In genomic region chr19:48492925-48493717, GRCh38 we compare ENCODE assay signal across 8 cellular contexts.
DNase-seq lines count a peak whose midpoint lies in the region; ATAC-seq and TF ChIP-seq lines count a peak whose summit lies in the region.

No MANE protein-coding gene starts in this region.

- peak; percentile 45 for ATAC-seq in GM21515 (IDR thresholded peaks at IDR 0.05; ENCODE audit: unreplicated experiment)

- H3K4me1 ChIP-seq in neuron (ENCODE audit: insufficient read depth, low read length) (peaks cover 4% of the 10 kb centered on the region), stomach smooth muscle (ENCODE audit: control insufficient read depth, insufficient read depth, low read length) (peaks cover 24% of the 10 kb centered on the region)

- H3K4me3 ChIP-seq in foreskin fibroblast (ENCODE audit: low read depth in 1 of 2, low read length in 2 of 2) (peak overlapping the region; percentile 54 to 68), neuron (ENCODE audit: low read length) (peak overlapping the region; percentile 29), stomach smooth muscle (ENCODE audit: low read length in 2 of 2) (peak overlapping the region in 1 of 2 donors; percentile 74)

- H3K9ac ChIP-seq in stomach smooth muscle (ENCODE audit: low read length in 2 of 2), result peak overlapping the region; percentile 33 to 68

- TF ChIP-seq CTCF in foreskin fibroblast (IDR thresholded peaks at IDR 0.05; ENCODE audit: low read depth, low read length), result no peak

- H3K27ac ChIP-seq in stomach smooth muscle (ENCODE audit: low read length), result peak overlapping the region; percentile 55

- 0 out of 2 replicates have a peak, but pooled peaks have one; percentile 45 for TF ChIP-seq POLR2A in Raji (IDR thresholded peaks at IDR 0.05; ENCODE audit: insufficient read depth, low read depth, low read length)

- DNase-seq in D341Med (ENCODE audit: low spot score) (peak; percentile 96), HuH-7.5 (ENCODE audit: low spot score) (peak; percentile 98), foreskin fibroblast (peak; percentile 97 to 98)
- peak; percentile 91 for DNase-seq in activated effector memory CD4-positive, alpha-beta T cell treated with anti-CD3 and anti-CD28 coated beads, Interleukin-2, amount 50 U/mL, for 16 hours

- no peaks in the 10 kb centered on the region for H3K36me3 ChIP-seq in neuron (ENCODE audit: insufficient read depth, low read length)
- H3K36me3 ChIP-seq in stomach smooth muscle (ENCODE audit: control insufficient read depth in 2 of 2, insufficient read depth in 2 of 2, low read length in 2 of 2), result no peaks in the 10 kb centered on the region

- H3K9me3 ChIP-seq in neuron (ENCODE audit: low read length), result no peaks in the 10 kb centered on the region
- no peaks in the 10 kb centered on the region for H3K9me3 ChIP-seq in stomach smooth muscle (ENCODE audit: control insufficient read depth in 2 of 2, low read length in 2 of 2)

- H3K27me3 ChIP-seq in neuron (ENCODE audit: insufficient read depth, low read length) (peaks cover 37% of the 10 kb centered on the region), stomach smooth muscle (ENCODE audit: control insufficient read depth in 1 of 2, insufficient read depth in 2 of 2, low read length in 2 of 2) (peaks cover 9 to 10% of the 10 kb centered on the region in 2 donors)

- H2AFZ ChIP-seq in neuron (ENCODE audit: low read depth, low read length), result no peak overlapping the region
